In genomic region chr22:41050873-41051272, GRCh38 we compare ENCODE assay signal across 16 cellular contexts. TPM values are rescaled to one million over a fixed set of nuclear protein-coding genes. Genes with fewer than 3 reads are reported as not detected.
DNase-seq lines count a peak whose midpoint lies in the region; ATAC-seq and TF ChIP-seq lines count a peak whose summit lies in the region.
"Had no signal": no experiment of that assay in that cellular context is flagged by ENCODE, and none has a peak within 500 bp of the region (broad histone marks: within the 10 kb centered on the region; RNA-seq: fewer than 3 reads in every experiment).

No MANE protein-coding gene starts in this region.

- H2AK5ac ChIP-seq in IMR-90 (ENCODE audit: low read depth, low read length) (no peak overlapping the region), mesenchymal stem cell (ENCODE audit: low read length, severe bottlenecking) (no peak overlapping the region)

- BruUV-seq in IMR-90 (replicated peaks; lab: Mats Ljungman, UMichigan): no TSS peak

- H3K36me3 ChIP-seq in IMR-90 (ENCODE audit: control insufficient read depth, insufficient read depth, low read length): no peaks in the 10 kb centered on the region
- H3K36me3 ChIP-seq in mesenchymal stem cell (ENCODE audit: control insufficient read depth in 1 of 2, insufficient read depth in 2 of 2, low read depth in 1 of 2, low read length in 2 of 2): no peaks in the 10 kb centered on the region
- H3K36me3 ChIP-seq: BE2C had no signal

- no CpG with 5 or more reads among the region's 2 CpGs for WGBS in IMR-90 (ENCODE audit: extremely low coverage in 2 of 2, insufficient read length in 1 of 2), 2 experiments
- WGBS in mesenchymal stem cell: 100% methylated on average over 2 of the region's 2 CpGs

- no peak overlapping the region for H3K4ac ChIP-seq in IMR-90 (ENCODE audit: low read depth, low read length)
- no peak overlapping the region for H3K4ac ChIP-seq in mesenchymal stem cell (ENCODE audit: low read depth in 1 of 2, low read length in 2 of 2)

- H2BK5ac ChIP-seq in IMR-90 (ENCODE audit: low read depth, low read length, poor library complexity, severe bottlenecking) (no peak overlapping the region), mesenchymal stem cell (ENCODE audit: low read depth, low read length, poor library complexity, severe bottlenecking) (no peak overlapping the region)

- H3K27me3 ChIP-seq in IMR-90 (ENCODE audit: control insufficient read depth, insufficient read depth, low read length) (no peaks in the 10 kb centered on the region), mesenchymal stem cell (ENCODE audit: control insufficient read depth in 1 of 2, insufficient read depth in 1 of 2, low read length in 2 of 2) (no peaks in the 10 kb centered on the region)
- H3K27me3 ChIP-seq: BE2C had no signal

- no peak overlapping the region for H4K8ac ChIP-seq in IMR-90 (ENCODE audit: low read depth in 2 of 2, low read length in 2 of 2)
- no peak overlapping the region for H4K8ac ChIP-seq in mesenchymal stem cell (ENCODE audit: low read length)

- TF ChIP-seq CTCF in AG09319 (IDR thresholded peaks at IDR 0.05; ENCODE audit: low read depth, low read length) (peak; percentile 19), IMR-90 (conservative IDR thresholded peaks at IDR 0.05; ENCODE audit: low read depth, low read length) (0 out of 2 replicates have a peak, but pooled peaks have one; percentile 27), epithelial cell of proximal tubule (conservative IDR thresholded peaks at IDR 0.05; ENCODE audit: low read depth, low read length) (peak; percentile 9)

- H2BK20ac ChIP-seq in IMR-90 (ENCODE audit: low read depth, low read length): no peak overlapping the region

- H3K4me3 ChIP-seq in IMR-90 (ENCODE audit: insufficient read depth, low read depth, low read length): no peak overlapping the region
- no peak overlapping the region for H3K4me3 ChIP-seq in epithelial cell of proximal tubule (ENCODE audit: low read depth, low read length)
- no peak overlapping the region for H3K4me3 ChIP-seq in mesenchymal stem cell (ENCODE audit: insufficient read depth in 1 of 2, low read depth in 1 of 2, low read length in 2 of 2)
- H3K4me3 ChIP-seq: A549 had no signal

- no peak overlapping the region for H3K9ac ChIP-seq in IMR-90 (ENCODE audit: low read depth, low read length)
- H3K9ac ChIP-seq in mesenchymal stem cell (ENCODE audit: low read length): no peak overlapping the region

- peaks cover 5% of the 10 kb centered on the region; the same call in 1 of the 2 replicates for H4K20me1 ChIP-seq in IMR-90 (ENCODE audit: insufficient read depth, low read length)

- H3K4me1 ChIP-seq in IMR-90 (ENCODE audit: control insufficient read depth, insufficient read depth, low read length): peaks cover 15% of the 10 kb centered on the region; the same call in 1 of the 2 replicates
- peaks cover 9% of the 10 kb centered on the region for H3K4me1 ChIP-seq in mesenchymal stem cell (ENCODE audit: control insufficient read depth, insufficient read depth, low read depth, low read length)

- H3K14ac ChIP-seq in IMR-90 (replicated peaks; ENCODE audit: low read depth, low read length) (no peak overlapping the region), mesenchymal stem cell (ENCODE audit: low read length in 2 of 2) (no peak overlapping the region)

- no peak overlapping the region for H2BK120ac ChIP-seq in IMR-90 (ENCODE audit: low read depth, low read length)
- no peak overlapping the region for H2BK120ac ChIP-seq in mesenchymal stem cell (ENCODE audit: low read depth, low read length)

- no peak overlapping the region for H3K23ac ChIP-seq in IMR-90 (ENCODE audit: low read depth, low read length)
- H3K23ac ChIP-seq in mesenchymal stem cell (ENCODE audit: low read length in 2 of 2): no peak overlapping the region

- in situ Hi-C loops in IMR-90 (cut with MboI; ENCODE audit: low sequenced_read_pairs): no loop called here

- POLR2A ChIA-PET in IMR-90 (lab: Charles Lee; ENCODE audit: unreplicated experiment): no interaction called here

- no peak overlapping the region for H4K5ac ChIP-seq in IMR-90 (ENCODE audit: low read depth, low read length)

- no peak for ATAC-seq in IMR-90 (ENCODE audit: low read depth)
- ATAC-seq: A549, Panc1, Right ventricle myocardium inferior had no signal

- H3K9me1 ChIP-seq in IMR-90 (ENCODE audit: insufficient read depth, low read length): peaks cover 17% of the 10 kb centered on the region

- no peak overlapping the region for H2AFZ ChIP-seq in IMR-90 (replicated peaks; ENCODE audit: low read length, poor library complexity)
- no peak overlapping the region for H2AFZ ChIP-seq in mesenchymal stem cell (ENCODE audit: low read depth, low read length)

- H3K27ac ChIP-seq in IMR-90 (ENCODE audit: insufficient read depth, low read length): no peak overlapping the region
- no peak overlapping the region for H3K27ac ChIP-seq in mesenchymal stem cell (ENCODE audit: low read length, poor library complexity, severe bottlenecking)
- H3K27ac ChIP-seq: A549 had no signal

- intact Hi-C loops in IMR-90 (cut with micrococcal nuclease): no loop called here

- TF ChIP-seq RAD21 in IMR-90 (IDR thresholded peaks at IDR 0.05; ENCODE audit: low read length): no peak

- H2BK12ac ChIP-seq in mesenchymal stem cell (ENCODE audit: low read length in 2 of 2): no peak overlapping the region

- no peak for DNase-seq in AG09319 (ENCODE audit: extremely low read depth, low read depth)
- no peak for DNase-seq in IMR-90
- no peak for DNase-seq in epithelial cell of proximal tubule (ENCODE audit: low read depth)
- peak; percentile 19 for DNase-seq in mesenchymal stem cell
- no peak for DNase-seq in SIG-M5 treated with dmso at 0.1 percent for 504 hours (lab: John Stamatoyannopoulos, UW; ENCODE audit: unreplicated experiment)
- DNase-seq in iPS-NIHi11 (ENCODE audit: low spot score): no peak
- no peak for DNase-seq in glomerular visceral epithelial cell (ENCODE audit: extremely low spot score)
- DNase-seq in hippocampal formation (lab: John Stamatoyannopoulos, UW): no peak
- DNase-seq: BE2C, HCEC 1CT, NCI-H1694, NCI-H446 treated with DMSO at 0.1 percent for 48 hours, NCI-H82 had no signal

- CTCF ChIA-PET in IMR-90 (lab: Yijun Ruan, JAX): no interaction called here

- dilution Hi-C loops in IMR-90 (cut with HindIII; ENCODE audit: low sequenced_read_pairs, unreplicated experiment): no loop called here

- H3K18ac ChIP-seq in IMR-90 (ENCODE audit: low read depth, low read length) (no peak overlapping the region), mesenchymal stem cell (ENCODE audit: low read depth in 1 of 2, low read length in 2 of 2) (no peak overlapping the region)

- H2BK15ac ChIP-seq in IMR-90 (ENCODE audit: low read depth, low read length) (no peak overlapping the region), mesenchymal stem cell (ENCODE audit: low read depth, poor library complexity, severe bottlenecking) (no peak overlapping the region)

- no peaks in the 10 kb centered on the region for H3K9me3 ChIP-seq in IMR-90 (ENCODE audit: control insufficient read depth, insufficient read depth, low read length)
- no peaks in the 10 kb centered on the region for H3K9me3 ChIP-seq in mesenchymal stem cell (ENCODE audit: control insufficient read depth, low read length)
- H3K9me3 ChIP-seq: A549, BE2C had no signal

- no peak for TF ChIP-seq POLR2A in IMR-90 (IDR thresholded peaks at IDR 0.05; ENCODE audit: low read depth, low read length)

- H3K79me1 ChIP-seq in IMR-90 (ENCODE audit: low read depth in 1 of 2, low read length in 2 of 2) (no peaks in the 10 kb centered on the region), mesenchymal stem cell (replicated peaks; ENCODE audit: low read length, poor library complexity, severe bottlenecking) (no peaks in the 10 kb centered on the region)

- no peak overlapping the region for H3K56ac ChIP-seq in IMR-90 (ENCODE audit: extremely low read depth, insufficient read depth, low read length)

- H4K91ac ChIP-seq in IMR-90 (ENCODE audit: insufficient read depth, low read depth, low read length) (no peak overlapping the region), mesenchymal stem cell (ENCODE audit: low read length) (no peak overlapping the region)

- H3K4me2 ChIP-seq in IMR-90 (ENCODE audit: low read depth, low read length) (no peak overlapping the region), mesenchymal stem cell (ENCODE audit: low read length, poor library complexity, severe bottlenecking) (no peak overlapping the region)
- H3K4me2 ChIP-seq: A549 had no signal

- H2AK9ac ChIP-seq in IMR-90 (replicated peaks; ENCODE audit: low read depth, low read length, poor library complexity): no peak overlapping the region

TF ChIP-seq in IMR-90, 13 proteins besides CTCF, POLR2A, EP300 and RAD21 (continues in another document):
- no peak for TF ChIP-seq FOS (IDR thresholded peaks at IDR 0.05; ENCODE audit: low read depth, low read length)
- no peak for TF ChIP-seq CHD1 (IDR thresholded peaks at IDR 0.05; ENCODE audit: low read depth, low read length)
- TF ChIP-seq MAFK (IDR thresholded peaks at IDR 0.05; ENCODE audit: low read depth, low read length): no peak
- no peak for TF ChIP-seq CEBPB (IDR thresholded peaks at IDR 0.05; ENCODE audit: low read depth, low read length)
- no peak for TF ChIP-seq BHLHE40 (IDR thresholded peaks at IDR 0.05; ENCODE audit: low read depth, low read length)
- no peak for TF ChIP-seq NFE2L2 (IDR thresholded peaks at IDR 0.05; ENCODE audit: low read depth, low read length)
- no peak for TF ChIP-seq MAZ (IDR thresholded peaks at IDR 0.05; ENCODE audit: borderline replicate concordance, low read depth, low read length)
- TF ChIP-seq USF2 (IDR thresholded peaks at IDR 0.05; ENCODE audit: low read depth, low read length): no peak
- no peak for TF ChIP-seq RFX5 (IDR thresholded peaks at IDR 0.05; ENCODE audit: low read depth, low read length)
- TF ChIP-seq MXI1 (IDR thresholded peaks at IDR 0.05; ENCODE audit: borderline replicate concordance, low read depth, low read length): no peak
- TF ChIP-seq SMC3 (IDR thresholded peaks at IDR 0.05; ENCODE audit: low read depth, low read length): no peak

RNA-seq across cellular contexts. Expression of gene EP300, which starts 41.5 kb away (rescaled TPM):
- total RNA-seq in IMR-90 (2012; rRNA removed): 17.5 and 27.4 TPM in 2 replicates
- polyA plus RNA-seq in IMR-90 (2012; rRNA removed): 21.9 and 23.3 TPM in 2 replicates
- 8.0 and 8.8 TPM in 2 replicates for polyA plus RNA-seq in IMR-90 (2012; cell fraction: cytosol; rRNA removed)
- polyA plus RNA-seq in IMR-90 (2012; cell fraction: nucleus; rRNA removed; ENCODE audit: low replicate concordance): 35.3 and 38.0 TPM in 2 replicates
- 17.1 and 30.0 TPM in 2 replicates for total RNA-seq in epithelial cell of proximal tubule
- polyA plus RNA-seq in mesenchymal stem cell (2013, experiment 1 of 2): 26.0 TPM
- polyA plus RNA-seq in mesenchymal stem cell (2013, experiment 2 of 2): 22.2 TPM
